In genomic region chr3:120683671-120684301, GRCh38 we compare ENCODE assay signal across 1 cellular context.
TF ChIP-seq lines count a peak whose summit lies in the region.

No MANE protein-coding gene starts in this region.

TF ChIP-seq in HepG2, 621 proteins besides CTCF, POLR2A, EP300 and RAD21:
- TF ChIP-seq TEF (CRISPR knock-in tag; IDR thresholded peaks at IDR 0.05) (no peak), JDP2 (CRISPR knock-in tag; IDR thresholded peaks at IDR 0.05; ENCODE audit: borderline replicate concordance) (no peak), ZBTB33 (CRISPR knock-in tag; IDR thresholded peaks at IDR 0.05) (no peak), ETV5 (CRISPR knock-in tag; IDR thresholded peaks at IDR 0.05; ENCODE audit: borderline replicate concordance) (no peak), PRDM10 (CRISPR knock-in tag; IDR thresholded peaks at IDR 0.05; ENCODE audit: low read depth) (no peak), JUN (CRISPR knock-in tag; IDR thresholded peaks at IDR 0.05) (no peak), EEA1 (CRISPR knock-in tag; IDR thresholded peaks at IDR 0.05; ENCODE audit: borderline replicate concordance) (no peak), ZSCAN21 (CRISPR knock-in tag; IDR thresholded peaks at IDR 0.05; ENCODE audit: borderline replicate concordance) (no peak), DNMT3B (CRISPR knock-in tag; conservative IDR thresholded peaks at IDR 0.05) (no peak), TFDP2 (CRISPR knock-in tag; IDR thresholded peaks at IDR 0.05) (no peak), ZNF629 (CRISPR knock-in tag; conservative IDR thresholded peaks at IDR 0.05) (no peak), HMG20A (CRISPR knock-in tag; IDR thresholded peaks at IDR 0.05; ENCODE audit: borderline replicate concordance) (no peak), DNMT1 (CRISPR knock-in tag; IDR thresholded peaks at IDR 0.05) (no peak), ZSCAN22 (CRISPR knock-in tag; IDR thresholded peaks at IDR 0.05) (no peak), ZNF724P (CRISPR knock-in tag; IDR thresholded peaks at IDR 0.05; ENCODE audit: borderline replicate concordance) (no peak), ZNF552 (CRISPR knock-in tag; IDR thresholded peaks at IDR 0.05; ENCODE audit: borderline replicate concordance) (no peak), ATAD3A (CRISPR knock-in tag; IDR thresholded peaks at IDR 0.05) (no peak)
TF ChIP-seq in HepG2: peak in this region for 0.
